8 cellular contexts compared by ENCODE assay signal in genomic region chr19:43595999-43596841, GRCh38. TPM values are rescaled to one million over a fixed set of nuclear protein-coding genes. Genes with fewer than 3 reads are reported as not detected.
DNase-seq lines count a peak whose midpoint lies in the region; ATAC-seq and TF ChIP-seq lines count a peak whose summit lies in the region.

IRGQ (minus strand) TSS chr19:43596134; CDS start chr19:43595338, 796 bp downstream.
ZNF576 (plus strand) TSS chr19:43596595; CDS start chr19:43597109, 514 bp downstream.

- dilution Hi-C loops in mammary epithelial cell (cut with HindIII; ENCODE audit: low sequenced_read_pairs): loop anchor here (5.0 kb wide), 1 partner anchor 59 kb away; no protein-coding TSS in a partner anchor

- H3K4me3 ChIP-seq in WERI-Rb-1 (ENCODE audit: low read depth, low read length): peak within 1 kb of the TSS; percentile 79
- H3K4me3 ChIP-seq in mammary epithelial cell (replicated peaks in 1 of 3; ENCODE audit: insufficient read depth in 1 of 3, low read depth in 2 of 3, low read length in 3 of 3): peak within 1 kb of the TSS; percentile 58 to 76 (median 67)
- peak within 1 kb of the TSS; percentile 80 for H3K4me3 ChIP-seq in iPS-18c (ENCODE audit: insufficient read depth, low read depth, low read length)
- H3K4me3 ChIP-seq in skeletal muscle tissue (ENCODE audit: low read length in 3 of 3): peak within 1 kb of the TSS; percentile 94 to 99 (median 96)

- DNase-seq in ACHN (peak; percentile 99), NCI-H2227 (lab: John Stamatoyannopoulos, UW; ENCODE audit: unreplicated experiment) (peak; percentile 99), WERI-Rb-1 (peak; percentile 99), mammary epithelial cell (peak; percentile 99)

- H3K4me1 ChIP-seq in mammary epithelial cell (ENCODE audit: insufficient read depth, low read length): peaks cover 23% of the 10 kb centered on the region
- H3K4me1 ChIP-seq in skeletal muscle tissue (ENCODE audit: control insufficient read depth in 3 of 3, insufficient read depth in 3 of 3, low read length in 3 of 3): peaks cover 32 to 48% (median 37%) of the 10 kb centered on the region in 3 donors

- H4K20me1 ChIP-seq in mammary epithelial cell (ENCODE audit: insufficient read depth, low read length): no peaks in the 10 kb centered on the region

- intact Hi-C loops in mammary epithelial cell (cut with micrococcal nuclease): loop anchor here (1.0 to 5.0 kb wide), 9 partner anchors 21 to 211 kb away; partner anchors contain the start of genes CADM4, PINLYP, XRCC1 and ZNF428

- ATAC-seq in GM18873 (IDR thresholded peaks at IDR 0.05; ENCODE audit: low FRiP score, unreplicated experiment) (peak; percentile 75), HG03139 (IDR thresholded peaks at IDR 0.05; ENCODE audit: unreplicated experiment) (peak; percentile 78)

- TSS peak; percentile 31 for BruUV-seq in mammary epithelial cell (replicated peaks; lab: Mats Ljungman, UMichigan)

- no peaks in the 10 kb centered on the region for H3K27me3 ChIP-seq in WERI-Rb-1 (ENCODE audit: insufficient read depth, low read depth, severe bottlenecking)
- H3K27me3 ChIP-seq in mammary epithelial cell (ENCODE audit: insufficient read depth, low read length): no peaks in the 10 kb centered on the region
- no peaks in the 10 kb centered on the region for H3K27me3 ChIP-seq in skeletal muscle tissue (ENCODE audit: control insufficient read depth in 3 of 3, insufficient read depth in 3 of 3, low read length in 3 of 3)

- peak within 1 kb of the TSS; percentile 100 for H3K4me2 ChIP-seq in mammary epithelial cell (ENCODE audit: insufficient read depth, low read depth, low read length)

- 0 out of 2 replicates have a peak, but pooled peaks have one; percentile 3 for TF ChIP-seq CTCF in WERI-Rb-1 (IDR thresholded peaks at IDR 0.05; ENCODE audit: low read depth, low read length)
- no peak for TF ChIP-seq CTCF in mammary epithelial cell (conservative IDR thresholded peaks at IDR 0.05 in 1 of 2, IDR thresholded peaks at IDR 0.05 in 1 of 2; ENCODE audit: extremely low read depth in 1 of 2, insufficient read depth in 1 of 2, low read depth in 1 of 2, low read length in 2 of 2)

- H2AFZ ChIP-seq in mammary epithelial cell (ENCODE audit: low read depth, low read length): peak within 1 kb of the TSS; percentile 87

- CTCF ChIA-PET in mammary epithelial cell (lab: Charles Lee; ENCODE audit: low non-redundant PET): interaction anchor here (0.6 to 1.0 kb wide), 2 partner anchors 72 to 184 kb away, joined by 3 read pairs; no protein-coding TSS in a partner anchor

- H3K27ac ChIP-seq in WERI-Rb-1: peak within 1 kb of the TSS; percentile 99
- H3K27ac ChIP-seq in mammary epithelial cell (ENCODE audit: insufficient read depth, low read depth, low read length): peak within 1 kb of the TSS; percentile 94
- H3K27ac ChIP-seq in skeletal muscle tissue (ENCODE audit: low read depth, low read length): peak within 1 kb of the TSS; percentile 99

- 1% methylated on average over 36 of the region's 60 CpGs for WGBS in mammary epithelial cell (ENCODE audit: low coverage, missing lambda C conversion rate)

- in situ Hi-C loops in ACHN (cut with HindIII; ENCODE audit: low pct_ligation_motif_present, low pct_unique_long_range_greater_than_20kb, low sequenced_read_pairs) (no loop called here), mammary epithelial cell (cut with MboI; ENCODE audit: low sequenced_read_pairs in 2 of 2) (no loop called here)

- H3K79me2 ChIP-seq in mammary epithelial cell (ENCODE audit: insufficient read depth, low read length): peaks cover 63% of the 10 kb centered on the region

- H3K36me3 ChIP-seq in WERI-Rb-1 (peaks cover 58% of the 10 kb centered on the region), mammary epithelial cell (ENCODE audit: insufficient read depth, low read length) (peaks cover 12% of the 10 kb centered on the region), skeletal muscle tissue (ENCODE audit: control insufficient read depth in 3 of 3, insufficient read depth in 3 of 3, low read length in 3 of 3) (peaks cover 23 to 37% (median 31%) of the 10 kb centered on the region in 3 donors)

- H3K9ac ChIP-seq in mammary epithelial cell (ENCODE audit: insufficient read depth, low read length) (peak within 1 kb of the TSS; percentile 87), skeletal muscle tissue (ENCODE audit: low read depth in 1 of 3, low read length in 3 of 3) (peak within 1 kb of the TSS; percentile 98 to 99 (median 98))

- H3K9me3 ChIP-seq in WERI-Rb-1 (ENCODE audit: severe bottlenecking) (no peaks in the 10 kb centered on the region), mammary epithelial cell (replicated peaks; ENCODE audit: insufficient read depth, low read length) (no peaks in the 10 kb centered on the region), iPS-18c (ENCODE audit: control insufficient read depth, insufficient read depth, low read length) (no peaks in the 10 kb centered on the region), skeletal muscle tissue (ENCODE audit: control insufficient read depth in 3 of 3, low read length in 3 of 3) (no peaks in the 10 kb centered on the region)

RNA-seq across cellular contexts. Expression of gene IRGQ, which starts in this region (rescaled TPM):
- 10 to 100 TPM; 23.5 to 31.2 TPM for total RNA-seq in mammary epithelial cell
- polyA plus RNA-seq in mammary epithelial cell: 10.2 TPM
- 35.9 TPM for polyA minus RNA-seq in mammary epithelial cell
- 24.5 TPM for total RNA-seq in skeletal muscle tissue

RNA-seq across cellular contexts. Expression of gene ZNF576, which starts in this region (rescaled TPM):
- total RNA-seq in mammary epithelial cell (10 to 100 TPM; 10.3 to 15.5 TPM), skeletal muscle tissue (6.8 TPM)
- 15.9 TPM for polyA plus RNA-seq in mammary epithelial cell
- 4.8 TPM for polyA minus RNA-seq in mammary epithelial cell

Comparison
In these comparisons a context has a peak if more than half of its experiments do, and no peak if none do; other contexts are left out.
1. Peak in every context shown above with its lines: DNase-seq, ATAC-seq, H3K4me3 ChIP-seq and H3K27ac ChIP-seq.